ENCODE assay signal across 17 cellular contexts in genomic region chr5:44933686-44934085, GRCh38.
DNase-seq lines count a peak whose midpoint lies in the region; ATAC-seq, FAIRE-seq and TF ChIP-seq lines count a peak whose summit lies in the region.
"Had no signal": no experiment of that assay in that cellular context is flagged by ENCODE, and none has a peak within 500 bp of the region (broad histone marks: within the 10 kb centered on the region; RNA-seq: fewer than 3 reads in every experiment).

No MANE protein-coding gene starts in this region.

- no TSS peak for BruUV-seq in GM12878 (replicated peaks; lab: Mats Ljungman, UMichigan)

- peaks cover 5% of the 10 kb centered on the region; the same call in 1 of the 2 replicates for H3K4me1 ChIP-seq in GM12878 (ENCODE audit: control insufficient read depth, insufficient read depth, low read length)
- H3K4me1 ChIP-seq in vagina: no peaks in the 10 kb centered on the region
- H3K4me1 ChIP-seq: esophagus squamous epithelium had no signal

- TF ChIP-seq EP300 in GM12878 (IDR thresholded peaks at IDR 0.05; ENCODE audit: borderline replicate concordance in 1 of 2, control insufficient read depth in 1 of 2, low read depth in 2 of 2, low read length in 2 of 2): no peak

- no peaks in the 10 kb centered on the region; the same call in 1 of the 3 replicates for H3K9me3 ChIP-seq in GM12878 (replicated peaks; ENCODE audit: control insufficient read depth, insufficient read depth, low read length)
- H3K9me3 ChIP-seq in vagina: no peaks in the 10 kb centered on the region
- H3K9me3 ChIP-seq: esophagus squamous epithelium, MG63 had no signal

- CTCF ChIA-PET in GM12878 (lab: Yijun Ruan, JAX): interaction anchor here (1.3 kb wide), 1 partner anchor 18 kb away, joined by 5 read pairs; no protein-coding TSS in a partner anchor

- H3K36me3 ChIP-seq in GM12878 (ENCODE audit: control insufficient read depth in 2 of 2, insufficient read depth in 2 of 2, low read length in 1 of 2) (no peaks in the 10 kb centered on the region), vagina (no peaks in the 10 kb centered on the region)
- H3K36me3 ChIP-seq: esophagus squamous epithelium, MG63 had no signal

- no peak overlapping the region for H3K9ac ChIP-seq in GM12878 (ENCODE audit: control insufficient read depth, insufficient read depth, low read length)

- no peak for TF ChIP-seq POLR2A in GM12878 (IDR thresholded peaks at IDR 0.05; ENCODE audit: low read depth, low read length)
- TF ChIP-seq POLR2A in vagina (IDR thresholded peaks at IDR 0.05): no peak

- no peak for FAIRE-seq in GM12878 (lab: Jason Lieb, UNC)

- no peaks in the 10 kb centered on the region for H4K20me1 ChIP-seq in GM12878 (ENCODE audit: control insufficient read depth, insufficient read depth)

- H3K79me2 ChIP-seq in GM12878 (ENCODE audit: control insufficient read depth, insufficient read depth, low read length): no peaks in the 10 kb centered on the region

- H3K4me3 ChIP-seq in GM12878 (0 out of 2 replicates have a peak overlapping the region, but pooled peaks have one; percentile 36), vagina (no peak overlapping the region)
- H3K4me3 ChIP-seq: dorsolateral prefrontal cortex, esophagus squamous epithelium, MG63 had no signal

- intact Hi-C loops in GM12878 (cut with micrococcal nuclease; ENCODE audit: unreplicated experiment): loop anchor here (5.0 to 10.0 kb wide), 3 partner anchors 56 to 861 kb away; partner anchors contain the start of gene MRPS30
- intact Hi-C loops in vagina (cut with DNase I): no loop called here

- 2% methylated on average over 3 of the region's 3 CpGs for WGBS in GM12878 (ENCODE audit: insufficient coverage, insufficient replicate concordance, low lambda C conversion rate, missing lambda C conversion rate)

- RAD21 ChIA-PET in GM12878 (lab: Charles Lee; ENCODE audit: unreplicated experiment): interaction anchor here (1.0 to 2.1 kb wide), 4 partner anchors 9 to 71 kb away, joined by 4 to 6 read pairs (median 4); no protein-coding TSS in a partner anchor

- TF ChIP-seq RAD21 in GM12878 (IDR thresholded peaks at IDR 0.05; ENCODE audit: insufficient read depth, low read depth, low read length): no peak

- H2AFZ ChIP-seq in GM12878 (ENCODE audit: control insufficient read depth, low read depth, low read length): peak overlapping the region; percentile 69

- in situ Hi-C loops in GM12878 (cut with MboI): no loop called here

- TF ChIP-seq CTCF in GM12878 (IDR thresholded peaks at IDR 0.05 in 2 of 3, conservative IDR thresholded peaks at IDR 0.05 in 1 of 3; ENCODE audit: control insufficient read depth in 2 of 3, extremely low read depth in 1 of 3, insufficient read depth in 1 of 3, low read depth in 3 of 3, low read length in 3 of 3) (no peak), vagina (IDR thresholded peaks at IDR 0.05) (no peak)

- H3K27me3 ChIP-seq in GM12878 (replicated peaks in 1 of 2; ENCODE audit: control insufficient read depth in 2 of 2, insufficient read depth in 2 of 2, low read length in 1 of 2) (no peaks in the 10 kb centered on the region), vagina (no peaks in the 10 kb centered on the region)
- H3K27me3 ChIP-seq: dorsolateral prefrontal cortex, esophagus squamous epithelium, MG63 had no signal

- DNase-seq in GM12878 (ENCODE audit: low read depth, low spot score): no peak
- DNase-seq in vagina (ENCODE audit: extremely low spot score in 2 of 2): no peak
- no peak for DNase-seq in SW 1271 (lab: John Stamatoyannopoulos, UW)
- DNase-seq: activated CD4-positive, CD25-positive, alpha-beta regulatory T cell; activated naive CD4-positive, alpha-beta T cell treated with Interleukin-2 at 50 U/mL for 16 hours; dorsolateral prefrontal cortex; esophagus squamous epithelium; head of caudate nucleus; kidney glomerular epithelial cell; MG63; NCI-H2029 treated with DMSO at 0.1 percent for 48 hours; NCI-H524 treated with DMSO at 0.1 percent for 48 hours; T-cell had no signal

- peak overlapping the region; percentile 40; the same call in 1 of the 2 replicates for H3K4me2 ChIP-seq in GM12878 (ENCODE audit: control insufficient read depth, insufficient read depth)

- POLR2A ChIA-PET in GM12878 (lab: Charles Lee): no interaction called here

- ATAC-seq in GM19035 (IDR thresholded peaks at IDR 0.05; ENCODE audit: unreplicated experiment): peak; percentile 18
- peak; percentile 21 for ATAC-seq in GM21717 (IDR thresholded peaks at IDR 0.05; ENCODE audit: unreplicated experiment)
- peak; percentile 25 for ATAC-seq in HG03025 (IDR thresholded peaks at IDR 0.05; ENCODE audit: low FRiP score, unreplicated experiment)
- peak; percentile 32 for ATAC-seq in GM12878
- no peak for ATAC-seq in esophagus mucosa
- ATAC-seq: T-cell had no signal

- H3K27ac ChIP-seq in GM12878 (ENCODE audit: control insufficient read depth, insufficient read depth) (peak overlapping the region; percentile 24; the same call in 1 of the 2 replicates), vagina (no peak overlapping the region)
- H3K27ac ChIP-seq: dorsolateral prefrontal cortex, esophagus squamous epithelium had no signal

- SMC1A ChIA-PET in GM12878 (lab: Charles Lee; ENCODE audit: uncharacterized antibody, unreplicated experiment): interaction anchor here (1.0 to 1.1 kb wide), 6 partner anchors 10 to 71 kb away, joined by 3 to 5 read pairs (median 4); no protein-coding TSS in a partner anchor

TF ChIP-seq in GM12878, 131 proteins besides CTCF, POLR2A, EP300 and RAD21:
- TF ChIP-seq PRDM15 (CRISPR knock-in tag; IDR thresholded peaks at IDR 0.05): no peak
- TF ChIP-seq STAT3 (IDR thresholded peaks at IDR 0.05; ENCODE audit: low read depth, low read length): no peak
- no peak for TF ChIP-seq IKZF2 (IDR thresholded peaks at IDR 0.05)
- no peak for TF ChIP-seq ESRRA (IDR thresholded peaks at IDR 0.05; ENCODE audit: low read length)
- no peak for TF ChIP-seq EZH2 (IDR thresholded peaks at IDR 0.05; ENCODE audit: borderline replicate concordance, control insufficient read depth, low read depth, low read length)
- peak; percentile 65; the same call in 1 of the 2 replicates for TF ChIP-seq ATF7 (IDR thresholded peaks at IDR 0.05; ENCODE audit: low read depth)
